ENCODE assay signal across 7 cellular contexts in the genomic region with DNA sequence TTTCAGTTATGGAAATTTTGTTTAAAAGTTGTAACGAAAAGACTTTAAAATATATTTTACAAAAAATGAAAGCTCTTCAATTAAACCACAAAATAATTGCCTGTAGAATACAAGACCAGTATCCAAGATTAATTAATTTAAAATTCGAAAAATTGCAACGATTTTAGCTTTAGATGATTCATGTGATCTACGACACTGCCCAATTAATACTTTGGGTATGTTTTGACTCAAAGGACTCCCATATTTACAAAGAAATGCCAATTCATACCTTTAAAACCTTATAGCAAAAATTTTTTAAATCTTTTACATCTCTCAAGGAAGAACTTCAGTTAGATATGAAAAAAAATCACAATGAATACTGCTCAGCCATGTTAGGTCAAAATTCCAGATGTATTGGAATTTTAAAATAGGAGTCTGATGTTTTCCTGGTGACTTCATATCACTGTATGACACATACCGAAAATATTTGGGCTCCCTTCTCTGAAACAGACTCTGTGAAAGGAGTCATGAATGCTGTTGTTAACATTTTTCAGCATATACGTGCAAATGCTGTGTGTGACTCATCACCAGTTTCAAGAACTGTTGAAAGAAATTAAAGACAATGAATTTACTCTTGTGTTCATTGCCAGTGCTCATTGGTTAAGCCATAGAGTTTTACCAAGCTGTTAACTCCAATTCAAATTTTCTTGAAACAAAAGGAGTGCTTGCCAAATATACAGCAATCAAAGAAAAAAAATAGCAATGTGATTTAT. TPM values are rescaled to one million over a fixed set of nuclear protein-coding genes. Genes with fewer than 3 reads are reported as not detected.
A peak's percentile ranks its signal among the peaks of the same experiment; 100 is the strongest.
DNase-seq lines count a peak whose midpoint lies in the region; ATAC-seq, FAIRE-seq and TF ChIP-seq lines count a peak whose summit lies in the region.

No MANE protein-coding gene starts in this region.

- peak overlapping the region; percentile 82 for H3K27ac Mint-ChIP-seq in WTC11

- peaks cover 3% of the 10 kb centered on the region; the same call in 1 of the 2 replicates for H3K9me3 Mint-ChIP-seq in WTC11

- peak overlapping the region in 1 of 2 donors; percentile 53 for H3K27ac ChIP-seq in testis

- no peak overlapping the region for H3K4me3 Mint-ChIP-seq in WTC11

- no peaks in the 10 kb centered on the region for H3K4me1 ChIP-seq in testis

- TF ChIP-seq CTCF in WTC11 (IDR thresholded peaks at IDR 0.05): no peak
- no peak for TF ChIP-seq CTCF in testis (IDR thresholded peaks at IDR 0.05)

- H3K4me1 Mint-ChIP-seq in WTC11: peaks cover 18% of the 10 kb centered on the region

- 33 to 39% methylated on average over 6 of the region's 6 CpGs for WGBS in testis, 2 donors

- H3K27me3 Mint-ChIP-seq in WTC11 (ENCODE audit: low read depth): no peaks in the 10 kb centered on the region; the same call in 1 of the 2 replicates

- H3K36me3 ChIP-seq in testis (ENCODE audit: low read depth, missing control alignments): no peaks in the 10 kb centered on the region

- TF ChIP-seq POLR2A in testis (IDR thresholded peaks at IDR 0.05): no peak

- no peaks in the 10 kb centered on the region for H3K9me3 ChIP-seq in testis

- H3K4me3 ChIP-seq in testis: no peak overlapping the region

- H3K27me3 ChIP-seq in testis: no peaks in the 10 kb centered on the region

- FAIRE-seq in GM19239 (lab: Jason Lieb, UNC): no peak

- peak; percentile 74 for ATAC-seq in GM18870 (IDR thresholded peaks at IDR 0.05; ENCODE audit: unreplicated experiment)
- ATAC-seq in HG03432 (IDR thresholded peaks at IDR 0.05; ENCODE audit: unreplicated experiment): peak; percentile 96
- peak; percentile 22; the same call in 1 of the 2 replicates for ATAC-seq in WTC11

- no peak for DNase-seq in WTC11 (ENCODE audit: low spot score)
- peak; percentile 94 for DNase-seq in iris pigment epithelial cell (ENCODE audit: low read depth)
- DNase-seq in GM19239 (ENCODE audit: insufficient read length, low spot score): no peak
- no peak for DNase-seq in testis
- no peak for DNase-seq in NCI-H2196 treated with DMSO at 0.1 percent for 48 hours (lab: John Stamatoyannopoulos, UW; ENCODE audit: unreplicated experiment)

- intact Hi-C loops in testis (cut with DNase I; ENCODE audit: low total_unique reads): no loop called here

- POLR2A ChIA-PET in WTC11 (lab: Charles Lee): no interaction called here

- H3K36me3 Mint-ChIP-seq in WTC11: no peaks in the 10 kb centered on the region

- CTCF ChIA-PET in WTC11 (lab: Charles Lee): no interaction called here

TF ChIP-seq in WTC11, 78 proteins besides CTCF, POLR2A, EP300 and RAD21 (continues in another document):
- TF ChIP-seq JUN (CRISPR knock-in tag; IDR thresholded peaks at IDR 0.05) (no peak), TEAD1 (CRISPR knock-in tag; IDR thresholded peaks at IDR 0.05) (no peak), PRDM15 (CRISPR knock-in tag; IDR thresholded peaks at IDR 0.05) (no peak), ZNF396 (CRISPR knock-in tag; IDR thresholded peaks at IDR 0.05; ENCODE audit: borderline replicate concordance) (no peak), PREB (CRISPR knock-in tag; IDR thresholded peaks at IDR 0.05; ENCODE audit: borderline replicate concordance) (no peak), ZNF532 (CRISPR knock-in tag; IDR thresholded peaks at IDR 0.05; ENCODE audit: borderline replicate concordance) (no peak), ELF4 (CRISPR knock-in tag; IDR thresholded peaks at IDR 0.05; ENCODE audit: low read depth) (no peak), SOX15 (CRISPR knock-in tag; IDR thresholded peaks at IDR 0.05) (no peak), ZNF317 (CRISPR knock-in tag; IDR thresholded peaks at IDR 0.05; ENCODE audit: borderline replicate concordance, low read depth) (no peak), ETV6 (CRISPR knock-in tag; IDR thresholded peaks at IDR 0.05) (no peak), NFE2L1 (CRISPR knock-in tag; IDR thresholded peaks at IDR 0.05) (no peak), ZNF219 (CRISPR knock-in tag; IDR thresholded peaks at IDR 0.05; ENCODE audit: borderline replicate concordance) (no peak)
- TF ChIP-seq, protein P1, sequence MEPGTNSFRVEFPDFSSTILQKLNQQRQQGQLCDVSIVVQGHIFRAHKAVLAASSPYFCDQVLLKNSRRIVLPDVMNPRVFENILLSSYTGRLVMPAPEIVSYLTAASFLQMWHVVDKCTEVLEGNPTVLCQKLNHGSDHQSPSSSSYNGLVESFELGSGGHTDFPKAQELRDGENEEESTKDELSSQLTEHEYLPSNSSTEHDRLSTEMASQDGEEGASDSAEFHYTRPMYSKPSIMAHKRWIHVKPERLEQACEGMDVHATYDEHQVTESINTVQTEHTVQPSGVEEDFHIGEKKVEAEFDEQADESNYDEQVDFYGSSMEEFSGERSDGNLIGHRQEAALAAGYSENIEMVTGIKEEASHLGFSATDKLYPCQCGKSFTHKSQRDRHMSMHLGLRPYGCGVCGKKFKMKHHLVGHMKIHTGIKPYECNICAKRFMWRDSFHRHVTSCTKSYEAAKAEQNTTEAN (CRISPR knock-in tag; IDR thresholded peaks at IDR 0.05): no peak

RNA-seq across cellular contexts. Expression of gene SMS, which starts 13.8 kb away (rescaled TPM):
- 170 to 173 TPM (median 172 TPM) in 3 replicates for total RNA-seq in WTC11 (2021)
- total RNA-seq in testis: 10 to 100 TPM; 35.7 to 38.8 TPM
- 49.8 TPM for polyA plus RNA-seq in testis (ENCODE audit: insufficient read depth, low read depth, low replicate concordance)

Comparison
In these comparisons a context has a peak if more than half of its experiments do, and no peak if none do; other contexts are left out.
1. ATAC-seq: peak in every context shown above with its lines; median percentile 96 in HG03432; 74 in GM18870; 22 in WTC11.